8 cellular contexts compared by ENCODE assay signal in the genomic region with DNA sequence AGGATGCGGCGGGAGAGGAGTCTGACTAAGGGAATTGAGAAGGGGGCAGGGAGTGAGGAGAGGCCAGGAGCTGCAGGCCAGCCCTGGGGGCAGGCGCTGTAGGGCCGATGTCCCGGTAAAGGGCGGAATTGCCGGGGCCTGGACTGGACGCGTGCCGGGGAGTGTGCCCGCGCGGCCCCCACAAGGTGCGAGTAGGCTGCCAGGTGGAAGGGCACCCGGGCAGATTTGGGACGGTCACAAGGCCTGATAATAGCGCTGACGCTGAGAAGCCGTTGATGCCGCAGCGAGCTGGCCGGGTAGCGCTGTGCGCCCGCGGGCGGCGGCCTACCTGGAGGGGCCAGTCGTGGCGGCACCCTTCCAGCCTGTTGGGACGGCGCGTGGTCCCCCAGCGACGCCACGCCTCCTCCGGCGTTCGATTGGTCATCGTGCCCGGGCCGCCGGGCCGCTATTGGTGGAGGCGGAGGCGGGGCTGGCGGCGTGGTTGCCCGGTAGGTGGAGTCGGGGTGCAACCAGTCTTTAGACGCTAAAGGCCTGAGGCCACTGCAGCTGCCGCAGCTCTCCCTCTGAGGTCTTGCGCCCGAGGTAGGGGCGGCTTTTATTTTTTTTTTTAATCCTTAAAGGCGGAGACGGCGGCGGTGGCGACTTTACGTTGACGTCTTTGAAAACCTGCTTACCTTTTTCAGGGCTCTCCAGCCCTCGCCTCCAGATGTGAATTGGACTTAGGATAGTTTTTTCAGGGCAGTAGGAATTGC. TPM values are rescaled to one million over a fixed set of nuclear protein-coding genes. Genes with fewer than 3 reads are reported as not detected.
DNase-seq lines count a peak whose midpoint lies in the region; ATAC-seq and TF ChIP-seq lines count a peak whose summit lies in the region.

No MANE protein-coding gene starts in this region.

- H3K27me3 ChIP-seq in A673 (replicated peaks; ENCODE audit: insufficient read depth, low read depth, low read length, poor library complexity): no peaks in the 10 kb centered on the region
- no peaks in the 10 kb centered on the region for H3K27me3 ChIP-seq in dorsolateral prefrontal cortex

- peak overlapping the region; percentile 97 for H3K27ac Mint-ChIP-seq in activated CD4-positive, alpha-beta T cell treated with anti-CD3 and anti-CD28 coated beads for 36 hours

- DNase-seq in A673 (ENCODE audit: low spot score): peak; percentile 89
- DNase-seq in activated CD4-positive, alpha-beta T cell treated with anti-CD3 and anti-CD28 coated beads for 36 hours: peak; percentile 98
- peak; percentile 91 to 99 (median 95) for DNase-seq in dorsolateral prefrontal cortex
- peak; percentile 94 for DNase-seq in lung microvascular endothelial cell (ENCODE audit: low read depth in 2 of 2)
- DNase-seq in stimulated activated CD8-positive, alpha-beta memory T cell treated with anti-CD3 and anti-CD28 coated beads, Interleukin-12 subunit alpha, Interleukin-12 subunit beta, amount 100 ng/mL, for 24 hours (ENCODE audit: extremely low read depth): peak; percentile 91
- DNase-seq in Kasumi-1 (lab: John Stamatoyannopoulos, UW): no peak

- no TSS peak for BruUV-seq in A673 (replicated peaks; lab: Mats Ljungman, UMichigan)

- peaks cover 9% of the 10 kb centered on the region for H3K36me3 Mint-ChIP-seq in activated CD4-positive, alpha-beta T cell treated with anti-CD3 and anti-CD28 coated beads for 36 hours (ENCODE audit: low read depth)

- no peaks in the 10 kb centered on the region for H3K36me3 ChIP-seq in A673 (ENCODE audit: insufficient read depth, low read length, poor library complexity, severe bottlenecking)

- no peak for TF ChIP-seq CTCF in A673 (conservative IDR thresholded peaks at IDR 0.05; ENCODE audit: low read depth, low read length)
- TF ChIP-seq CTCF in dorsolateral prefrontal cortex (IDR thresholded peaks at IDR 0.05 in 54 of 56, conservative IDR thresholded peaks at IDR 0.05 in 2 of 56; ENCODE audit: low read depth in 1 of 56, partially characterized antibody in 56 of 56): peak in 49 of 56 donors; percentile 4 to 63 (median 45)

- CTCF ChIA-PET in A673 (lab: Charles Lee): no interaction called here
- CTCF ChIA-PET in activated CD4-positive, alpha-beta T cell treated with anti-CD3 and anti-CD28 coated beads for 36 hours (lab: Charles Lee): interaction anchor here (0.6 to 1.4 kb wide), 6 partner anchors 13 to 91 kb away, joined by 3 to 5 read pairs (median 3); no protein-coding TSS in a partner anchor

- no peaks in the 10 kb centered on the region for H3K9me3 Mint-ChIP-seq in activated CD4-positive, alpha-beta T cell treated with anti-CD3 and anti-CD28 coated beads for 36 hours (ENCODE audit: low read depth)

- no peaks in the 10 kb centered on the region for H3K4me1 ChIP-seq in A673 (ENCODE audit: insufficient read depth, low read length, poor library complexity, severe bottlenecking)

- peaks cover 51% of the 10 kb centered on the region for H3K4me1 Mint-ChIP-seq in activated CD4-positive, alpha-beta T cell treated with anti-CD3 and anti-CD28 coated beads for 36 hours

- POLR2A ChIA-PET in A673 (lab: Charles Lee; ENCODE audit: low non-redundant PET): no interaction called here
- POLR2A ChIA-PET in activated CD4-positive, alpha-beta T cell treated with anti-CD3 and anti-CD28 coated beads for 36 hours (lab: Charles Lee): interaction anchor here (0.6 to 1.0 kb wide), 2 partner anchors 21 to 23 kb away, joined by 3 to 6 read pairs; partner anchors contain the start of gene RPSA

- no peaks in the 10 kb centered on the region for H3K9me3 ChIP-seq in A673 (ENCODE audit: low read depth, low read length, poor library complexity, severe bottlenecking)

- peak overlapping the region; percentile 97 for H3K4me3 Mint-ChIP-seq in activated CD4-positive, alpha-beta T cell treated with anti-CD3 and anti-CD28 coated beads for 36 hours

- intact Hi-C loops in A673 (cut with micrococcal nuclease; ENCODE audit: unreplicated experiment): no loop called here
- intact Hi-C loops in activated CD4-positive, alpha-beta T cell treated with anti-CD3 and anti-CD28 coated beads for 36 hours (cut with DNase I, micrococcal nuclease): loop anchor here (1.0 to 10.0 kb wide), 8 partner anchors 22 to 887 kb away; partner anchors contain the start of genes GORASP1 (in 2 of the 2), RPSA (in 2 of the 2), TTC21A (in 2 of the 2) and EXOG (in 1 of the 2)
- intact Hi-C loops in dorsolateral prefrontal cortex (cut with DNase I): loop anchor here (1.0 to 10.0 kb wide), 3 partner anchors 22 to 332 kb away; partner anchors contain the start of genes GORASP1 (in 1 of the 2), RPSA (in 1 of the 2), SCN11A (in 1 of the 2) and TTC21A (in 1 of the 2)

- peak; percentile 87 for TF ChIP-seq POLR2A in GM19193 (IDR thresholded peaks at IDR 0.05; ENCODE audit: extremely low read depth, insufficient read depth, insufficient read length)

- peak; percentile 80 for ATAC-seq in HG03439 (IDR thresholded peaks at IDR 0.05; ENCODE audit: unreplicated experiment)
- ATAC-seq in activated CD4-positive, alpha-beta T cell treated with anti-CD3 and anti-CD28 coated beads for 36 hours: peak; percentile 84

- peak overlapping the region; percentile 81 for H3K27ac ChIP-seq in A673 (ENCODE audit: low read depth, low read length, poor library complexity, severe bottlenecking)
- H3K27ac ChIP-seq in dorsolateral prefrontal cortex: peak overlapping the region; percentile 21 to 96 (median 88)

- no peaks in the 10 kb centered on the region for H3K27me3 Mint-ChIP-seq in activated CD4-positive, alpha-beta T cell treated with anti-CD3 and anti-CD28 coated beads for 36 hours

- H3K4me3 ChIP-seq in A673 (ENCODE audit: low read depth, low read length, poor library complexity, severe bottlenecking) (peak overlapping the region; percentile 72), dorsolateral prefrontal cortex (peak overlapping the region; percentile 63 to 99 (median 93))

RNA-seq across cellular contexts. Expression of gene SLC25A38, which starts 0.9 kb away (rescaled TPM):
- total RNA-seq in A673 (2021) (13.7 and 15.6 TPM in 2 replicates), dorsolateral prefrontal cortex (10 to 100 TPM; 16.2 to 32.9 (median 23.4) TPM), lung microvascular endothelial cell (13.7 and 16.1 TPM in 2 replicates)
- total RNA-seq in activated CD4-positive, alpha-beta T cell treated with anti-CD3 and anti-CD28 coated beads for 36 hours: 10 to 100 TPM; 23.0 to 24.8 TPM

RNA-seq across cellular contexts. Expression of gene RPSA, which starts 22.4 kb away (rescaled TPM):
- total RNA-seq in A673 (2021) (944 and 994 TPM in 2 replicates), dorsolateral prefrontal cortex (100 to 1,000 TPM; 285 to 584 (median 399) TPM), lung microvascular endothelial cell (1,101 and 1,430 TPM in 2 replicates)
- total RNA-seq in activated CD4-positive, alpha-beta T cell treated with anti-CD3 and anti-CD28 coated beads for 36 hours: 1,000 to 10,000 TPM; 2,498 to 3,023 TPM

RNA-seq across cellular contexts. Expression of gene CCR8, which starts 54.6 kb away (rescaled TPM):
- not detected in 2 replicates for total RNA-seq in A673 (2021)
- under 1 TPM; 0.75 to 0.77 TPM for total RNA-seq in activated CD4-positive, alpha-beta T cell treated with anti-CD3 and anti-CD28 coated beads for 36 hours
- under 1 TPM in 1 of 120 experiments, not detected in 119; 0.38 TPM for total RNA-seq in dorsolateral prefrontal cortex
- total RNA-seq in lung microvascular endothelial cell: not detected in 2 replicates

Comparison
In these comparisons a context has a peak if more than half of its experiments do, and no peak if none do; other contexts are left out.
1. DNase-seq: peak in A673 (single experiment), activated CD4-positive, alpha-beta T cell treated with anti-CD3 and anti-CD28 coated beads for 36 hours (single experiment), dorsolateral prefrontal cortex (10 of 10), lung microvascular endothelial cell (2 of 2) and stimulated activated CD8-positive, alpha-beta memory T cell treated with anti-CD3 and anti-CD28 coated beads, Interleukin-12 subunit alpha, Interleukin-12 subunit beta, amount 100 ng/mL, for 24 hours (single experiment); none in Kasumi-1 (0 of 2).